33 cellular contexts compared by ENCODE assay signal in the genomic region with DNA sequence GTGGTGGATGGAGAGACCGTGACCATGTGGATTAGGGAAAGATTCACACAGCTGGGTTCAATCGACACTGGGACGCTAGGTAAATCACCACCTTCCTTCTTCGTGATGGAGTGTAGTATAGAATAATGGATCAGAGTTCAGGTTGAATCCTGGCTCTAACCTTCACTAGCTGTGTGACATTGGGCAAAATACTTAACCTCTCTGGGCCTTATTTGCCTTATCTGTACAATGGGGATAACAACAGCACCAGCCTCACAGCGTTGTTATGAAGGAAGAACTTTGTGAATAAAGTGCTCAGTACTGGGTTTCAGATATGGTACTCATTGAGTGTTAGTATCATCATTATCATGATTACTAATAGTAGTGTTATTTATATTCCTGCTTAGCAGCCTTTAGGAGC.
"Had no signal": no experiment of that assay in that cellular context is flagged by ENCODE, and none has a peak within 500 bp of the region (broad histone marks: within the 10 kb centered on the region; RNA-seq: fewer than 3 reads in every experiment).

No MANE protein-coding gene starts in this region.

- H3K4me3 ChIP-seq: adrenal gland, ascending aorta, body of pancreas, breast epithelium, cardiac muscle cell had no signal

- FAIRE-seq: astrocyte, bronchial epithelial cell, colon had no signal

- H3K27me3 ChIP-seq: adrenal gland, ascending aorta, body of pancreas, brain microvascular endothelial cell, breast epithelium, cardiac muscle cell had no signal

- H3K9me3 ChIP-seq: adrenal gland, ascending aorta, body of pancreas, breast epithelium had no signal

- ATAC-seq: activated naive CD4-positive, alpha-beta T cell treated with anti-CD3 and anti-CD28 coated beads, Interleukin-2, amount 50 U/mL, for 72 hours; activated naive CD8-positive, alpha-beta T cell treated with anti-CD3 and anti-CD28 coated beads, Interleukin-2, amount 50 U/mL, for 24 hours; activated T-cell treated with anti-CD3 and anti-CD28 coated beads, Interleukin-2, amount 50 U/mL, for 4 hours; activated T-helper 17 cell treated with anti-CD3 and anti-CD28 coated beads, Interleukin-2, amount 50 U/mL, for 72 hours; body of pancreas had no signal

- DNase-seq: activated effector memory CD4-positive, alpha-beta T cell treated with anti-CD3 and anti-CD28 coated beads, Interleukin-2, amount 50 U/mL, for 16 hours; activated effector memory CD4-positive, alpha-beta T cell treated with Interleukin-2 at 50 U/mL for 16 hours; activated gamma-delta T cell; activated gamma-delta T cell treated with Interleukin-2 at 50 U/mL for 16 hours; activated naive CD4-positive, alpha-beta T cell; activated naive CD4-positive, alpha-beta T cell treated with anti-CD3 and anti-CD28 coated beads for 36 hours; activated naive CD4-positive, alpha-beta T cell treated with anti-CD3 and anti-CD28 coated beads, Interleukin-2, amount 10 ng/mL, durations not matched to agents 7 days and 5 days; activated naive CD4-positive, alpha-beta T cell treated with anti-CD3 and anti-CD28 coated beads, Interleukin-2, amount 50 U/mL, for 16 hours; activated naive CD4-positive, alpha-beta T cell treated with Interleukin-2 at 50 U/mL for 16 hours; activated naive CD8-positive, alpha-beta T cell treated with anti-CD3 and anti-CD28 coated beads for 36 hours; activated naive CD8-positive, alpha-beta T cell treated with anti-CD3 and anti-CD28 coated beads, Interleukin-2, amount 10 ng/mL, durations not matched to agents 7 days and 5 days; activated naive CD8-positive, alpha-beta T cell treated with anti-CD3 and anti-CD28 coated beads, Interleukin-2, amount 50 U/mL, for 24 hours; activated T-cell treated with anti-CD3 and anti-CD28 coated beads, Interleukin-2, amount 50 U/mL, for 4 hours; activated T-cell treated with anti-CD3 and anti-CD28 coated beads, Interleukin-2, amount 50 U/mL, for 48 hours; activated T-cell treated with anti-CD3 and anti-CD28 coated beads, Interleukin-2, amount 50 U/mL, for 72 hours; adrenal gland; amniotic stem cell; amygdala; anterior cingulate cortex; aorta; body of pancreas; brain microvascular endothelial cell; caudate nucleus; central memory CD4-positive, alpha-beta T cell; cerebellar nuclear complex had no signal

- H3K27ac ChIP-seq: adrenal gland, ascending aorta, body of pancreas, brain microvascular endothelial cell, breast epithelium, cardiac muscle cell had no signal

- H3K36me3 ChIP-seq: adrenal gland, ascending aorta, brain microvascular endothelial cell, breast epithelium, cardiac muscle cell had no signal

- H3K4me1 ChIP-seq: adrenal gland, ascending aorta, body of pancreas, breast epithelium had no signal
